Comparison of ENCODE assay signal across 34 cellular contexts in the genomic region with DNA sequence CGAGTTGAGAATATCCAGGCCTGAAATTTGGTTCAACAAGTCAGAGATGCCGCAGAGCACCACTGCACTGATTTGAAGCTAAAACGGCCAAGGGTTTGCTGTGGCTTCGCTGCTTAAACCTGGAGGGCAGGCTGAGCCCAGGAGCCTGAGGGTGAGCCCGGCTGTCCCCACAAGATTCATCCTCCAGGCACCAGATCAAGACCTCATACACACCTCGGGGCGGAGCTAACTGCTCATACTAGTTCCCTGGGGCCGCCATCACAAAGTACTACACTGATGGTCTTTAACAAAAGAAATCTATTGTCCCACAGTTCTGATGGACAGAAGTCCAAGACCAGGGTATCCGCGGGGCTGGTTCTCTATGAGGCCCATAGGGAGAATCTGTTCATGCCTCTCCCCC. TPM values are rescaled to one million over a fixed set of nuclear protein-coding genes. Genes with fewer than 3 reads are reported as not detected.
"Had no signal": no experiment of that assay in that cellular context is flagged by ENCODE, and none has a peak within 500 bp of the region (broad histone marks: within the 10 kb centered on the region; RNA-seq: fewer than 3 reads in every experiment).

No MANE protein-coding gene starts in this region.

- H3K4me3 ChIP-seq: body of pancreas, colonic mucosa, esophagus squamous epithelium, gastroesophageal sphincter had no signal

- DNase-seq: activated CD4-positive, alpha-beta memory T cell treated with anti-CD3 and anti-CD28 coated beads for 36 hours; activated CD4-positive, alpha-beta T cell treated with anti-CD3 and anti-CD28 coated beads for 36 hours; activated CD4-positive, alpha-beta T cell treated with anti-CD3 and anti-CD28 coated beads, Interleukin-2, amount 10 ng/mL, durations not matched to agents 24 days and 14 days; activated CD4-positive, CD25-positive, alpha-beta regulatory T cell; activated CD4-positive, CD25-positive, alpha-beta regulatory T cell treated with anti-CD3 and anti-CD28 coated beads, Interleukin-2, amount 50 U/mL, for 72 hours; activated CD8-positive, alpha-beta memory T cell treated with anti-CD3 and anti-CD28 coated beads, Interleukin-2, amount 10 ng/mL, durations not matched to agents 7 days and 5 days; activated CD8-positive, alpha-beta memory T cell treated with anti-CD3 and anti-CD28 coated beads, Interleukin-2, amount 50 U/mL, for 4 hours; activated CD8-positive, alpha-beta T cell treated with anti-CD3 and anti-CD28 coated beads, Interleukin-2, amount 10 ng/mL, durations not matched to agents 7 days and 5 days; activated gamma-delta T cell treated with Interleukin-2 at 50 U/mL for 16 hours; activated naive CD4-positive, alpha-beta T cell treated with anti-CD3 and anti-CD28 coated beads, Interleukin-2, amount 50 U/mL, for 16 hours; activated naive CD4-positive, alpha-beta T cell treated with Interleukin-2 at 50 U/mL for 16 hours; activated T-cell treated with anti-CD3 and anti-CD28 coated beads, Interleukin-2, amount 50 U/mL, for 1 hour; activated T-cell treated with anti-CD3 and anti-CD28 coated beads, Interleukin-2, amount 50 U/mL, for 48 hours; amniotic stem cell; body of pancreas; caudate nucleus; colonic mucosa; effector CD8-positive, alpha-beta T cell; esophagus squamous epithelium; foreskin melanocyte; T-helper 2 cell had no signal

- H3K27me3 ChIP-seq: body of pancreas, colonic mucosa had no signal

- H3K27ac ChIP-seq: body of pancreas, colonic mucosa, epithelial cell of prostate, esophagus squamous epithelium, gastroesophageal sphincter had no signal

- H3K4me1 ChIP-seq: body of pancreas, colonic mucosa, gastroesophageal sphincter had no signal

- H3K9me3 ChIP-seq: body of pancreas, colonic mucosa, esophagus squamous epithelium, gastroesophageal sphincter had no signal

- ATAC-seq: activated CD4-positive, alpha-beta T cell treated with anti-CD3 and anti-CD28 coated beads for 36 hours; activated CD8-positive, alpha-beta memory T cell treated with anti-CD3 and anti-CD28 coated beads, Interleukin-2, amount 10 ng/mL, durations not matched to agents 7 days and 5 days; activated CD8-positive, alpha-beta T cell treated with anti-CD3 and anti-CD28 coated beads, Interleukin-2, amount 10 ng/mL, durations not matched to agents 7 days and 5 days; body of pancreas; gastroesophageal sphincter had no signal

- H3K36me3 ChIP-seq: colonic mucosa, esophagus squamous epithelium, gastroesophageal sphincter had no signal

RNA-seq across cellular contexts. Expression of gene MUC17, which starts 48.5 kb away (rescaled TPM):
- total RNA-seq: activated CD4-positive, alpha-beta memory T cell treated with anti-CD3 and anti-CD28 coated beads for 36 hours; activated CD4-positive, alpha-beta T cell treated with anti-CD3 and anti-CD28 coated beads for 36 hours; activated CD4-positive, alpha-beta T cell treated with anti-CD3 and anti-CD28 coated beads, Interleukin-2, amount 10 ng/mL, durations not matched to agents 24 days and 14 days; activated CD8-positive, alpha-beta memory T cell treated with anti-CD3 and anti-CD28 coated beads for 36 hours; activated CD8-positive, alpha-beta memory T cell treated with anti-CD3 and anti-CD28 coated beads, Interleukin-2, amount 10 ng/mL, durations not matched to agents 7 days and 5 days; activated CD8-positive, alpha-beta T cell treated with anti-CD3 and anti-CD28 coated beads, Interleukin-2, amount 10 ng/mL, durations not matched to agents 7 days and 5 days; activated T-helper 1 cell treated with anti-CD3 and anti-CD28 coated beads, Interleukin-12 subunit alpha, Interleukin-12 subunit beta, Interleukin-2, Interleukin-4 antibody, amounts not matched to agents 30 ng/mL and 10 ng/mL and 1 ng/mL, durations not matched to agents 14 hours and 24 hours and 36 hours; activated T-helper 2 cell treated with anti-CD3 and anti-CD28 coated beads, Interferon-gamma antibody, Interleukin-2, Interleukin-4, amounts not matched to agents 10 μg/mL and 5 μg/mL and 100 μg/mL, durations not matched to agents 14 hours and 24 hours and 36 hours; aorta; dermis microvascular lymphatic vessel endothelial cell; endothelial cell of umbilical vein; esophagus squamous epithelium; fibroblast of lung; fibroblast of villous mesenchyme; glomerular endothelial cell; T-helper 1 cell treated with Interleukin-12 subunit alpha and Interleukin-12 subunit beta and Interleukin-4 antibody, amounts not matched to agents 30 ng/mL and 1 ng/mL, for 36 hours had no signal
- polyA plus RNA-seq: endothelial cell of umbilical vein, esophagus, fibroblast of lung had no signal

RNA-seq across cellular contexts. Expression of gene SERPINE1, which starts 58.5 kb away (rescaled TPM):
- total RNA-seq: T-helper 1 cell treated with Interleukin-12 subunit alpha and Interleukin-12 subunit beta and Interleukin-4 antibody, amounts not matched to agents 30 ng/mL and 1 ng/mL, for 36 hours had no signal
